In the genomic region with DNA sequence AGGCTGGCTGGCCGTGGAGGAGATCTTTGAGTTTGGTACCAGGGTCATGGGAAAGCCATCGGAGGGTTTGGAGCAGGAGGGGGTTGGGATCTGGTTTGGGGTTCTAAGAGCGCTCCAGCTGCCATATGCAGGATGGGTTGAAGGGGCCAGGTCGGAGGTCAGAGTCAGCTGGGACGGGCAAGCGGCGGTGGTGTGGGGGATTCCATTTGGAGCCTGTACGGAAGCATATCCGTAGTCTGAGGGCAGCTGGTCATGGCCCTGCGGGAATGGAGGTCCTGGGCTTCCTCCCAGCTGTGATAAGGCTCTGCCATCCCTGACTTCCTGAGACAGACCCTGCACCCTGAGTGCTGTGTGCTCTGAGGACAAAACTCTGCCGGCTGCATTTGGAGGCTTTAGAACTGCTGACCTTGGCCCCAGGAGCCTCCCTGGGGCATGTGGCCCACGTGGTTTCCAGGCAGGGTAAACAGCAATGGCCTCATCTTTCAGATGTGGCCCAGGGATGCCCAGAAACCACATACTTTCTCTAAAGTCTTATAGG, we compare ENCODE assay signal across 23 cellular contexts. TPM values are rescaled to one million over a fixed set of nuclear protein-coding genes. Genes with fewer than 3 reads are reported as not detected.
A peak's percentile ranks its signal among the peaks of the same experiment; 100 is the strongest.
DNase-seq lines count a peak whose midpoint lies in the region; ATAC-seq and TF ChIP-seq lines count a peak whose summit lies in the region.
"Had no signal": no experiment of that assay in that cellular context is flagged by ENCODE, and none has a peak within 500 bp of the region (broad histone marks: within the 10 kb centered on the region; RNA-seq: fewer than 3 reads in every experiment).

No MANE protein-coding gene starts in this region.

- DNase-seq in chondrocyte (ENCODE audit: low spot score) (peak; percentile 52), right cardiac atrium (peak in 1 of 3 donors; percentile 68), neural progenitor cell (ENCODE audit: low spot score) (no peak), NCI-H1092 (lab: John Stamatoyannopoulos, UW) (no peak), uterus (no peak)
- no peak for DNase-seq in naive thymus-derived CD8-positive, alpha-beta T cell
- DNase-seq: BE2C; CD4-positive, alpha-beta memory T cell; DMS153; GDM1; GM23248; NCI-H1105; NCI-H2081 treated with DMSO at 0.1 percent for 48 hours; NCI-H510A; NCI-H748 treated with DMSO at 0.1 percent for 48 hours; NK-92 treated with Interleukin-12 subunit alpha and Interleukin-12 subunit beta, amount 100 ng/mL, for 24 hours; Peyer's patch; SHP77 had no signal

- H3K4me3 ChIP-seq in BLaER1 (no peak overlapping the region), right cardiac atrium (ENCODE audit: low read length) (no peak overlapping the region), neural progenitor cell (no peak overlapping the region), uterus (no peak overlapping the region)
- H3K4me3 ChIP-seq: GM23248, HAP-1, Peyer's patch had no signal

- ATAC-seq in right cardiac atrium (peak; percentile 37 to 74), HG03354 (IDR thresholded peaks at IDR 0.05; ENCODE audit: poor library complexity, severe bottlenecking, unreplicated experiment) (no peak)
- no peak for ATAC-seq in naive thymus-derived CD8-positive, alpha-beta T cell

- H3K27ac ChIP-seq in BLaER1 (no peak overlapping the region), right cardiac atrium (ENCODE audit: low read length) (no peak overlapping the region), neural progenitor cell (no peak overlapping the region), uterus (no peak overlapping the region)
- H3K27ac ChIP-seq: GM23248, Peyer's patch had no signal

- no peaks in the 10 kb centered on the region for H3K9me3 Mint-ChIP-seq in chondrocyte (ENCODE audit: low read depth)
- peaks cover 2% of the 10 kb centered on the region for H3K9me3 Mint-ChIP-seq in neural progenitor cell
- no peaks in the 10 kb centered on the region for H3K9me3 Mint-ChIP-seq in naive thymus-derived CD8-positive, alpha-beta T cell
- H3K9me3 Mint-ChIP-seq: CD4-positive, alpha-beta memory T cell had no signal

- intact Hi-C loops in right cardiac atrium (cut with DNase I) (no loop called here), uterus (cut with DNase I; ENCODE audit: low total_unique reads) (no loop called here)

- no peaks in the 10 kb centered on the region for H3K79me2 ChIP-seq in neural progenitor cell (ENCODE audit: low read depth)

- H3K9me3 ChIP-seq in BLaER1 (no peaks in the 10 kb centered on the region), right cardiac atrium (ENCODE audit: control insufficient read depth, low read length) (no peaks in the 10 kb centered on the region), neural progenitor cell (ENCODE audit: low read depth) (no peaks in the 10 kb centered on the region), uterus (no peaks in the 10 kb centered on the region)
- H3K9me3 ChIP-seq: BE2C, HAP-1, Peyer's patch had no signal

- H3K27ac Mint-ChIP-seq in chondrocyte (ENCODE audit: unreplicated experiment) (no peak overlapping the region), neural progenitor cell (peak overlapping the region; percentile 87)
- no peak overlapping the region for H3K27ac Mint-ChIP-seq in naive thymus-derived CD8-positive, alpha-beta T cell
- H3K27ac Mint-ChIP-seq: CD4-positive, alpha-beta memory T cell had no signal

- H3F3A ChIP-seq in neural progenitor cell (ENCODE audit: low read depth): no peaks in the 10 kb centered on the region

- 29% methylated on average over 12 of the region's 12 CpGs for WGBS in right cardiac atrium

- H4K20me1 ChIP-seq in BLaER1 (no peaks in the 10 kb centered on the region), neural progenitor cell (ENCODE audit: low read depth) (no peaks in the 10 kb centered on the region)

- H3K9ac ChIP-seq in BLaER1: no peak overlapping the region
- no peak overlapping the region for H3K9ac ChIP-seq in neural progenitor cell
- H3K9ac ChIP-seq: GM23248 had no signal

- POLR2A ChIA-PET in naive thymus-derived CD8-positive, alpha-beta T cell (lab: Charles Lee): no interaction called here

- H3K4me1 Mint-ChIP-seq in chondrocyte (ENCODE audit: low read depth): no peaks in the 10 kb centered on the region
- peaks cover 23% of the 10 kb centered on the region for H3K4me1 Mint-ChIP-seq in neural progenitor cell
- no peaks in the 10 kb centered on the region for H3K4me1 Mint-ChIP-seq in naive thymus-derived CD8-positive, alpha-beta T cell
- H3K4me1 Mint-ChIP-seq: CD4-positive, alpha-beta memory T cell had no signal

- H3K27me3 ChIP-seq in BLaER1 (no peaks in the 10 kb centered on the region), right cardiac atrium (ENCODE audit: control insufficient read depth, insufficient read depth) (no peaks in the 10 kb centered on the region), neural progenitor cell (no peaks in the 10 kb centered on the region), uterus (no peaks in the 10 kb centered on the region)
- H3K27me3 ChIP-seq: Peyer's patch had no signal

- no peaks in the 10 kb centered on the region for H3K36me3 ChIP-seq in BLaER1
- no peaks in the 10 kb centered on the region for H3K36me3 ChIP-seq in neural progenitor cell
- no peaks in the 10 kb centered on the region for H3K36me3 ChIP-seq in uterus
- H3K36me3 ChIP-seq: BE2C, HAP-1, Peyer's patch had no signal

- H3K36me3 Mint-ChIP-seq in chondrocyte (ENCODE audit: low read depth) (no peaks in the 10 kb centered on the region), neural progenitor cell (no peaks in the 10 kb centered on the region)
- H3K36me3 Mint-ChIP-seq in naive thymus-derived CD8-positive, alpha-beta T cell: no peaks in the 10 kb centered on the region
- H3K36me3 Mint-ChIP-seq: CD4-positive, alpha-beta memory T cell had no signal

- no peak for TF ChIP-seq CTCF in chondrocyte (IDR thresholded peaks at IDR 0.05)
- TF ChIP-seq CTCF in neural progenitor cell (IDR thresholded peaks at IDR 0.05): no peak
- TF ChIP-seq CTCF in uterus (IDR thresholded peaks at IDR 0.05): no peak

- H3K4me1 ChIP-seq in BLaER1: peaks cover 18% of the 10 kb centered on the region
- no peaks in the 10 kb centered on the region for H3K4me1 ChIP-seq in right cardiac atrium (ENCODE audit: control insufficient read depth, insufficient read depth, low read length)
- peaks cover 6% of the 10 kb centered on the region for H3K4me1 ChIP-seq in neural progenitor cell
- H3K4me1 ChIP-seq in uterus: no peaks in the 10 kb centered on the region
- H3K4me1 ChIP-seq: BE2C, HAP-1, Peyer's patch had no signal

- H3K27me3 Mint-ChIP-seq in chondrocyte (ENCODE audit: low read depth): peaks cover 54% of the 10 kb centered on the region
- peaks cover 17% of the 10 kb centered on the region for H3K27me3 Mint-ChIP-seq in neural progenitor cell (ENCODE audit: insufficient read depth, low read depth)
- peaks cover 2 to 22% (median 13%) of the 10 kb centered on the region in 5 donors for H3K27me3 Mint-ChIP-seq in naive thymus-derived CD8-positive, alpha-beta T cell

- H3K4me3 Mint-ChIP-seq in chondrocyte (ENCODE audit: unreplicated experiment) (no peak overlapping the region), neural progenitor cell (no peak overlapping the region)
- no peak overlapping the region for H3K4me3 Mint-ChIP-seq in naive thymus-derived CD8-positive, alpha-beta T cell
- H3K4me3 Mint-ChIP-seq: CD4-positive, alpha-beta memory T cell had no signal

- H3K4me2 ChIP-seq in BLaER1 (peak overlapping the region; percentile 31), neural progenitor cell (no peak overlapping the region)

- no peak overlapping the region for H2AFZ ChIP-seq in neural progenitor cell (replicated peaks)
- H2AFZ ChIP-seq: GM23248 had no signal

- no peak for TF ChIP-seq POLR2A in uterus (IDR thresholded peaks at IDR 0.05)

RNA-seq across cellular contexts. Expression of a gene that starts 46.5 kb away (rescaled TPM):
- not detected in 3 replicates for total RNA-seq in chondrocyte
- total RNA-seq in right cardiac atrium: not detected
- polyA plus RNA-seq in right cardiac atrium: not detected
- total RNA-seq in neural progenitor cell (ENCODE audit: low replicate concordance): 0.71 TPM in 1 of 2 replicates, not detected in the other
- 1 to 10 TPM in 1 of 4 donors, under 1 TPM in 3; 0.51 to 1.8 (median 0.84) TPM for total RNA-seq in uterus
- total RNA-seq in naive thymus-derived CD8-positive, alpha-beta T cell: not detected
- polyA plus RNA-seq in naive thymus-derived CD8-positive, alpha-beta T cell: not detected
- total RNA-seq: A172; CD4-positive, alpha-beta memory T cell; Daoy; GM23248 had no signal
- polyA plus RNA-seq: CD4-positive, alpha-beta memory T cell had no signal

Comparison
In these comparisons a context has a peak if more than half of its experiments do, and no peak if none do; other contexts are left out.
1. ATAC-seq: peak in right cardiac atrium (2 of 2); none in naive thymus-derived CD8-positive, alpha-beta T cell (0 of 2) and HG03354 (single experiment).